7 cellular contexts compared by ENCODE assay signal in the genomic region with DNA sequence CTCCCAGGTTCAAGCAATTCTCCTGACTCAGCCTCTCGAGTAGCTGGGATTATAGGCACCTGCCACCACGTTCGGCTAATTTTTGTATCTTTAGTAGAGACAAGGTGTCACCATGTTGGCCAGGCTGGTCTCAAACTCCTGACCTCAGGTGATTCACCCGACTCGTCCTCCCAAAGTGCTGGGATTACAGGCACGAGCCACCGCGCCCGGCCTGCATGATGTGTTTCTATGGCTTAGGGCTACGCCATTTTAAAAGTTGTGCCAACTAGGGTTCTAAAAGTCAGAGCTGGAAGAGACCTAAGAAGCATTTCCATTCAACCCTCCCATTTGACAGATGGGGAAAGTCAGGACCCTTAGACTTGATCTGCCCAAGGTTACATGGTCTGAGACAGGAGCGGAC. TPM values are rescaled to one million over a fixed set of nuclear protein-coding genes. Genes with fewer than 3 reads are reported as not detected.
"Had no signal": no experiment of that assay in that cellular context is flagged by ENCODE, and none has a peak within 500 bp of the region (broad histone marks: within the 10 kb centered on the region; RNA-seq: fewer than 3 reads in every experiment).

No MANE protein-coding gene starts in this region.

RNA-seq across cellular contexts. Expression of gene ASPA, which starts 38.4 kb away (rescaled TPM):
- total RNA-seq: activated B cell treated with CpG ODN at 0.5 μM for 24 hours; activated CD8-positive, alpha-beta T cell treated with anti-CD3 and anti-CD28 coated beads for 36 hours; activated T-cell treated with anti-CD3 and anti-CD28 coated beads, Interleukin-2, amount 50 U/mL, for 4 hours; foreskin keratinocyte; T-helper 17 cell had no signal
- polyA plus RNA-seq: foreskin keratinocyte had no signal

RNA-seq across cellular contexts. Expression of gene SPATA22, which starts 42.5 kb away (rescaled TPM):
- total RNA-seq: activated B cell treated with CpG ODN at 0.5 μM for 24 hours; activated CD8-positive, alpha-beta T cell treated with anti-CD3 and anti-CD28 coated beads for 36 hours; activated T-cell treated with anti-CD3 and anti-CD28 coated beads, Interleukin-2, amount 50 U/mL, for 4 hours; activated T-helper 17 cell treated with anti-CD3 and anti-CD28 coated beads, Interleukin-2, amount 50 U/mL, for 72 hours; body of pancreas; foreskin keratinocyte had no signal
- polyA plus RNA-seq: foreskin keratinocyte had no signal
